In genomic region chr1:27363766-27364695, GRCh38 we compare ENCODE assay signal across 1 cellular context.
TF ChIP-seq lines count a peak whose summit lies in the region.

No MANE protein-coding gene starts in this region.

TF ChIP-seq in IMR-90, 13 proteins besides CTCF, POLR2A, EP300 and RAD21:
- TF ChIP-seq ELK1 (IDR thresholded peaks at IDR 0.05; ENCODE audit: borderline replicate concordance, low read depth, low read length) (no peak), CHD1 (IDR thresholded peaks at IDR 0.05; ENCODE audit: low read depth, low read length) (no peak), SMC3 (IDR thresholded peaks at IDR 0.05; ENCODE audit: low read depth, low read length) (no peak), BHLHE40 (IDR thresholded peaks at IDR 0.05; ENCODE audit: low read depth, low read length) (no peak), MAFK (IDR thresholded peaks at IDR 0.05; ENCODE audit: low read depth, low read length) (no peak), FOS (IDR thresholded peaks at IDR 0.05; ENCODE audit: low read depth, low read length) (no peak), USF2 (IDR thresholded peaks at IDR 0.05; ENCODE audit: low read depth, low read length) (no peak), RFX5 (IDR thresholded peaks at IDR 0.05; ENCODE audit: low read depth, low read length) (no peak), MAZ (IDR thresholded peaks at IDR 0.05; ENCODE audit: borderline replicate concordance, low read depth, low read length) (no peak), CEBPB (IDR thresholded peaks at IDR 0.05; ENCODE audit: low read depth, low read length) (no peak), MXI1 (IDR thresholded peaks at IDR 0.05; ENCODE audit: borderline replicate concordance, low read depth, low read length) (no peak), RCOR1 (IDR thresholded peaks at IDR 0.05; ENCODE audit: insufficient replicate concordance, low read length) (no peak), NFE2L2 (IDR thresholded peaks at IDR 0.05; ENCODE audit: low read depth, low read length) (no peak)
